In genomic region chr7:107856806-107857540, GRCh38 we compare ENCODE assay signal across 1 cellular context.
TF ChIP-seq lines count a peak whose summit lies in the region.

No MANE protein-coding gene starts in this region.

TF ChIP-seq in HepG2, 621 proteins besides CTCF, POLR2A, EP300 and RAD21 (continued from another document and continues in another):
- TF ChIP-seq SP140L (CRISPR knock-in tag; IDR thresholded peaks at IDR 0.05; ENCODE audit: borderline replicate concordance) (no peak), CBFB (CRISPR knock-in tag; IDR thresholded peaks at IDR 0.05) (no peak), ZNF556 (CRISPR knock-in tag; IDR thresholded peaks at IDR 0.05; ENCODE audit: borderline replicate concordance) (no peak), ZNF101 (CRISPR knock-in tag; IDR thresholded peaks at IDR 0.05; ENCODE audit: borderline replicate concordance, low read depth) (no peak), ZNF276 (CRISPR knock-in tag; IDR thresholded peaks at IDR 0.05; ENCODE audit: low read depth) (no peak), ZNF180 (CRISPR knock-in tag; IDR thresholded peaks at IDR 0.05; ENCODE audit: borderline replicate concordance, low read depth) (no peak), CEBPB (IDR thresholded peaks at IDR 0.05; ENCODE audit: borderline replicate concordance, low read depth, low read length) (no peak), ARID3A (IDR thresholded peaks at IDR 0.05; ENCODE audit: low read depth, low read length) (no peak), ZNF3 (CRISPR knock-in tag; IDR thresholded peaks at IDR 0.05) (no peak), CBX2 (IDR thresholded peaks at IDR 0.05; ENCODE audit: low read depth, low read length) (no peak), CBX2 (CRISPR knock-in tag; IDR thresholded peaks at IDR 0.05; ENCODE audit: low read depth) (no peak), ZKSCAN1 (IDR thresholded peaks at IDR 0.05; ENCODE audit: low read length) (no peak), NAIF1 (CRISPR knock-in tag; IDR thresholded peaks at IDR 0.05; ENCODE audit: borderline replicate concordance) (no peak), BRF2 (CRISPR knock-in tag; IDR thresholded peaks at IDR 0.05) (no peak), ZNF883 (CRISPR knock-in tag; IDR thresholded peaks at IDR 0.05; ENCODE audit: not compliant biosample characterization) (peak; percentile 53), HNRNPK (IDR thresholded peaks at IDR 0.05; ENCODE audit: low read depth, low read length, poor library complexity, severe bottlenecking) (no peak), ZNF280D (CRISPR knock-in tag; IDR thresholded peaks at IDR 0.05) (peak; percentile 85), E2F1 (CRISPR knock-in tag; IDR thresholded peaks at IDR 0.05) (no peak), ZNF282 (IDR thresholded peaks at IDR 0.05; ENCODE audit: partially characterized antibody) (no peak), FOXJ3 (CRISPR knock-in tag; IDR thresholded peaks at IDR 0.05; ENCODE audit: borderline replicate concordance) (no peak), ZBTB25 (CRISPR knock-in tag; IDR thresholded peaks at IDR 0.05) (no peak), ZNF17 (CRISPR knock-in tag; IDR thresholded peaks at IDR 0.05) (no peak), ZNF740 (CRISPR knock-in tag; IDR thresholded peaks at IDR 0.05) (no peak), REST (IDR thresholded peaks at IDR 0.05; ENCODE audit: borderline replicate concordance in 1 of 2, low read depth in 1 of 2, low read length in 2 of 2) (peak; percentile 14 to 86), ATF7 (IDR thresholded peaks at IDR 0.05) (no peak), ATF7 (CRISPR knock-in tag; IDR thresholded peaks at IDR 0.05) (0 out of 2 replicates have a peak, but pooled peaks have one; percentile 66), ZBTB38 (CRISPR knock-in tag; IDR thresholded peaks at IDR 0.05) (no peak), JUN (CRISPR knock-in tag; IDR thresholded peaks at IDR 0.05) (no peak), ZBTB49 (CRISPR knock-in tag; IDR thresholded peaks at IDR 0.05; ENCODE audit: borderline replicate concordance) (no peak), LBX2 (CRISPR knock-in tag; IDR thresholded peaks at IDR 0.05; ENCODE audit: borderline replicate concordance) (no peak), ZNF446 (CRISPR knock-in tag; IDR thresholded peaks at IDR 0.05) (no peak), PHF21A (CRISPR knock-in tag; IDR thresholded peaks at IDR 0.05) (peak; percentile 47), HINFP (CRISPR knock-in tag; IDR thresholded peaks at IDR 0.05; ENCODE audit: low read depth) (no peak), ZNF253 (CRISPR knock-in tag; IDR thresholded peaks at IDR 0.05; ENCODE audit: borderline replicate concordance) (no peak), HOXA5 (CRISPR knock-in tag; IDR thresholded peaks at IDR 0.05) (no peak), ZNF33A (CRISPR knock-in tag; IDR thresholded peaks at IDR 0.05; ENCODE audit: borderline replicate concordance) (no peak), MIER2 (CRISPR knock-in tag; IDR thresholded peaks at IDR 0.05) (peak; percentile 89), GLMP (CRISPR knock-in tag; IDR thresholded peaks at IDR 0.05; ENCODE audit: borderline replicate concordance) (no peak), ZMAT3 (CRISPR knock-in tag; conservative IDR thresholded peaks at IDR 0.05) (peak; percentile 78; the same call in 1 of the 2 replicates), SMYD3 (CRISPR knock-in tag; IDR thresholded peaks at IDR 0.05) (no peak), HOXA9 (CRISPR knock-in tag; IDR thresholded peaks at IDR 0.05; ENCODE audit: borderline replicate concordance) (no peak), ZNF780A (CRISPR knock-in tag; IDR thresholded peaks at IDR 0.05) (no peak), HOXD1 (CRISPR knock-in tag; IDR thresholded peaks at IDR 0.05) (no peak), FIP1L1 (IDR thresholded peaks at IDR 0.05; ENCODE audit: borderline replicate concordance, insufficient read depth, low read depth, low read length) (no peak)
